8 cellular contexts compared by ENCODE assay signal in the genomic region with DNA sequence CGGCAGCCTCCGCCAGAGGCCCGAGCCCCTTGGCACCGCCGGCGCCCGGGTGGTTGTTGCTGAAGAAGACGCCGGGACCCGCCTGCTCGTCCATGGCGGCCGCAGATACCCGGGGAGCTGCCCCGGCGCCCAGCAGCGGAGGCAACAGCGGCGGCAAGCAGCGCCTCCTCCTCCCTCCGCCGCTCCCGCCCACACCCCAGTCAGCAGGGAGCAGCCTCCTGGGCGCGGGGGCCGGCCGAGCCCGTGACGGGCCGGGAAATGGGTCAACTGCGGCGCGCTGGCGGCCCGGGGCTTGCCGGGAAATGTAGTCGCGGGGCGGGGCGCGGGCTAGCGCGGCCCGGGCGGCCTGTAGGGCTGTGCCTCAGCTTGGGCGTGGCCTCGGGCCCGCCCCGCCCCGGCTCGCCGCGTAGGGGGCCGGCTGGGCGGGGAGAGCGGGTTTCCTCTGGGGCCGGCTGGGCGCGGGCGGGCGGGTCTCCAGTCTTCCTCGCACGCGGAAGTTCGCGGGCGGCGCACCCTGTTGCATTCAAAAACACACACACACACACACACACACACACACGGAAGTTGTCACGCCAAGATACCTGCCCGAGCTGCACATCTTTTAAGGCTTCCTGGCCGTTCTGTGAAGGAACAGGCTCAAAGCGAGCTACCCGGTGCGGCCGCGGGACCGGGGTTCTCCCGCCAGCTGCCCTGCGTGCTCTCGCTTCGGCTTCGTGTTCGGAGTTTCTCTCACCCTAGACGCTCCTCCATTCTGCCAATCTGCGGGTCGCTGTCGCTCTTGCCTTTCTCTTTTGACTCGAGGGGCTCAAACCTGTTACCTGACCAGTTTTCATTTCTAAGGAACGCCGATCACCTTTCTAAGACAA. TPM values are rescaled to one million over a fixed set of nuclear protein-coding genes. Genes with fewer than 3 reads are reported as not detected.
DNase-seq lines count a peak whose midpoint lies in the region; ATAC-seq and TF ChIP-seq lines count a peak whose summit lies in the region.

A gene with protein sequence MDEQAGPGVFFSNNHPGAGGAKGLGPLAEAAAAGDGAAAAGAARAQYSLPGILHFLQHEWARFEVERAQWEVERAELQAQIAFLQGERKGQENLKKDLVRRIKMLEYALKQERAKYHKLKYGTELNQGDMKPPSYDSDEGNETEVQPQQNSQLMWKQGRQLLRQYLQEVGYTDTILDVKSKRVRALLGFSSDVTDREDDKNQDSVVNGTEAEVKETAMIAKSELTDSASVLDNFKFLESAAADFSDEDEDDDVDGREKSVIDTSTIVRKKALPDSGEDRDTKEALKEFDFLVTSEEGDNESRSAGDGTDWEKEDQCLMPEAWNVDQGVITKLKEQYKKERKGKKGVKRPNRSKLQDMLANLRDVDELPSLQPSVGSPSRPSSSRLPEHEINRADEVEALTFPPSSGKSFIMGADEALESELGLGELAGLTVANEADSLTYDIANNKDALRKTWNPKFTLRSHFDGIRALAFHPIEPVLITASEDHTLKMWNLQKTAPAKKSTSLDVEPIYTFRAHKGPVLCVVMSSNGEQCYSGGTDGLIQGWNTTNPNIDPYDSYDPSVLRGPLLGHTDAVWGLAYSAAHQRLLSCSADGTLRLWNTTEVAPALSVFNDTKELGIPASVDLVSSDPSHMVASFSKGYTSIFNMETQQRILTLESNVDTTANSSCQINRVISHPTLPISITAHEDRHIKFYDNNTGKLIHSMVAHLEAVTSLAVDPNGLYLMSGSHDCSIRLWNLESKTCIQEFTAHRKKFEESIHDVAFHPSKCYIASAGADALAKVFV (minus strand): TSS at position 167 of the 866 bp plus-strand sequence. CDS start 73 bp downstream, at position 94.

- peak; percentile 96 for ATAC-seq in stimulated activated naive CD8-positive, alpha-beta T cell treated with anti-CD3 and anti-CD28 coated beads, Interleukin-15, amount 100 ng/mL, for 72 hours

- no peaks in the 10 kb centered on the region for H3F3A ChIP-seq in neural cell (ENCODE audit: insufficient read depth, low read length, poor library complexity, severe bottlenecking)

- no peaks in the 10 kb centered on the region for H3K9me2 ChIP-seq in neural cell (ENCODE audit: insufficient read depth, low read length)

- H3K9me3 Mint-ChIP-seq in stimulated activated naive CD8-positive, alpha-beta T cell treated with anti-CD3 and anti-CD28 coated beads, Interleukin-15, amount 100 ng/mL, for 72 hours = no peaks in the 10 kb centered on the region

- peak; percentile 40 for TF ChIP-seq EP300 in neural cell (conservative IDR thresholded peaks at IDR 0.05; ENCODE audit: poor library complexity, severe bottlenecking)

- H3K36me3 ChIP-seq in ES-I3 (ENCODE audit: insufficient read depth, low read length) = no peaks in the 10 kb centered on the region
- no peaks in the 10 kb centered on the region for H3K36me3 ChIP-seq in HAP-1 (replicated peaks)
- no peaks in the 10 kb centered on the region for H3K36me3 ChIP-seq in MG63
- no peaks in the 10 kb centered on the region for H3K36me3 ChIP-seq in neural cell (ENCODE audit: insufficient read depth, low read length)

- H3K4me1 ChIP-seq in ES-I3 (ENCODE audit: insufficient read depth, low read length) = peaks cover 21% of the 10 kb centered on the region
- H3K4me1 ChIP-seq in HAP-1 = peaks cover 32% of the 10 kb centered on the region

- H3K27me3 ChIP-seq in HAP-1 (ENCODE audit: low read depth) = no peaks in the 10 kb centered on the region
- H3K27me3 ChIP-seq in MG63 = no peaks in the 10 kb centered on the region
- H3K27me3 ChIP-seq in neural cell (ENCODE audit: insufficient read depth, low read depth, low read length) = peaks cover 5% of the 10 kb centered on the region

- no peak for TF ChIP-seq RAD21 in neural cell (conservative IDR thresholded peaks at IDR 0.05)

- peak within 1 kb of the TSS; percentile 57 for H2AFZ ChIP-seq in neural cell (ENCODE audit: low read depth, low read length)

- H3K27ac ChIP-seq in neural cell (ENCODE audit: low read length) = no peak within 1 kb of the TSS

- H3K9me3 ChIP-seq in ES-I3 (ENCODE audit: control insufficient read depth, insufficient read depth, low read length) (no peaks in the 10 kb centered on the region), HAP-1 (no peaks in the 10 kb centered on the region), MG63 (no peaks in the 10 kb centered on the region), neural cell (ENCODE audit: low read length) (no peaks in the 10 kb centered on the region)

- peak within 1 kb of the TSS; percentile 74 for H3K4me2 ChIP-seq in neural cell (ENCODE audit: low read length)

- H3K79me2 ChIP-seq in neural cell (replicated peaks; ENCODE audit: insufficient read depth, low read length) = peaks cover 27% of the 10 kb centered on the region

- in situ Hi-C loops in HAP-1 (cut with MboI; ENCODE audit: low sequenced_read_pairs) = no loop called here

- H3K27me3 Mint-ChIP-seq in stimulated activated naive CD8-positive, alpha-beta T cell treated with anti-CD3 and anti-CD28 coated beads, Interleukin-15, amount 100 ng/mL, for 72 hours = no peaks in the 10 kb centered on the region

- H3K9ac ChIP-seq in ES-I3 (ENCODE audit: low read depth, low read length) = peak within 1 kb of the TSS; percentile 67
- peak within 1 kb of the TSS; percentile 77 for H3K9ac ChIP-seq in neural cell (ENCODE audit: low read length)

- DNase-seq in HAP-1 (ENCODE audit: low spot score in 2 of 2) (peak; percentile 82 to 96), MG63 (peak; percentile 97), SHP77 (lab: John Stamatoyannopoulos, UW) (peak; percentile 88 to 96), fibroblast of the aortic adventitia (ENCODE audit: low read depth) (peak; percentile 91)
- peak; percentile 98 for DNase-seq in activated effector memory CD4-positive, alpha-beta T cell treated with Interleukin-2 at 50 U/mL for 16 hours
- peak; percentile 98 to 99 for DNase-seq in stimulated activated naive CD8-positive, alpha-beta T cell treated with anti-CD3 and anti-CD28 coated beads, Interleukin-15, amount 100 ng/mL, for 72 hours

- no peaks in the 10 kb centered on the region for H4K20me1 ChIP-seq in neural cell (ENCODE audit: insufficient read depth)

- peaks cover 57% of the 10 kb centered on the region for H3K4me1 Mint-ChIP-seq in stimulated activated naive CD8-positive, alpha-beta T cell treated with anti-CD3 and anti-CD28 coated beads, Interleukin-15, amount 100 ng/mL, for 72 hours

- peak within 1 kb of the TSS; percentile 95 to 96 for H3K4me3 Mint-ChIP-seq in stimulated activated naive CD8-positive, alpha-beta T cell treated with anti-CD3 and anti-CD28 coated beads, Interleukin-15, amount 100 ng/mL, for 72 hours

- H3K4me3 ChIP-seq in HAP-1 (peak within 1 kb of the TSS; percentile 60), MG63 (peak within 1 kb of the TSS; percentile 87), fibroblast of the aortic adventitia (ENCODE audit: low read depth, low read length) (peak within 1 kb of the TSS; percentile 90), neural cell (ENCODE audit: low read length) (peak within 1 kb of the TSS; percentile 76)

- H3K27ac Mint-ChIP-seq in stimulated activated naive CD8-positive, alpha-beta T cell treated with anti-CD3 and anti-CD28 coated beads, Interleukin-15, amount 100 ng/mL, for 72 hours = peak within 1 kb of the TSS; percentile 97 to 100

- TF ChIP-seq CTCF in fibroblast of the aortic adventitia (IDR thresholded peaks at IDR 0.05; ENCODE audit: insufficient read depth, low read length) (no peak), neural cell (IDR thresholded peaks at IDR 0.05; ENCODE audit: poor library complexity, severe bottlenecking) (no peak)

TF ChIP-seq in neural cell, 6 proteins besides CTCF, POLR2A, EP300 and RAD21:
- TF ChIP-seq MXI1 (conservative IDR thresholded peaks at IDR 0.05; ENCODE audit: poor library complexity, severe bottlenecking) (peak; percentile 80), SMC3 (conservative IDR thresholded peaks at IDR 0.05; ENCODE audit: poor library complexity) (peak; percentile 15), POLR2AphosphoS5 (IDR thresholded peaks at IDR 0.05) (peak; percentile 77), EZH2 (IDR thresholded peaks at IDR 0.05; ENCODE audit: borderline replicate concordance, insufficient read depth, low read length, poor library complexity, severe bottlenecking) (no peak)
- TF ChIP-seq, protein P1, sequence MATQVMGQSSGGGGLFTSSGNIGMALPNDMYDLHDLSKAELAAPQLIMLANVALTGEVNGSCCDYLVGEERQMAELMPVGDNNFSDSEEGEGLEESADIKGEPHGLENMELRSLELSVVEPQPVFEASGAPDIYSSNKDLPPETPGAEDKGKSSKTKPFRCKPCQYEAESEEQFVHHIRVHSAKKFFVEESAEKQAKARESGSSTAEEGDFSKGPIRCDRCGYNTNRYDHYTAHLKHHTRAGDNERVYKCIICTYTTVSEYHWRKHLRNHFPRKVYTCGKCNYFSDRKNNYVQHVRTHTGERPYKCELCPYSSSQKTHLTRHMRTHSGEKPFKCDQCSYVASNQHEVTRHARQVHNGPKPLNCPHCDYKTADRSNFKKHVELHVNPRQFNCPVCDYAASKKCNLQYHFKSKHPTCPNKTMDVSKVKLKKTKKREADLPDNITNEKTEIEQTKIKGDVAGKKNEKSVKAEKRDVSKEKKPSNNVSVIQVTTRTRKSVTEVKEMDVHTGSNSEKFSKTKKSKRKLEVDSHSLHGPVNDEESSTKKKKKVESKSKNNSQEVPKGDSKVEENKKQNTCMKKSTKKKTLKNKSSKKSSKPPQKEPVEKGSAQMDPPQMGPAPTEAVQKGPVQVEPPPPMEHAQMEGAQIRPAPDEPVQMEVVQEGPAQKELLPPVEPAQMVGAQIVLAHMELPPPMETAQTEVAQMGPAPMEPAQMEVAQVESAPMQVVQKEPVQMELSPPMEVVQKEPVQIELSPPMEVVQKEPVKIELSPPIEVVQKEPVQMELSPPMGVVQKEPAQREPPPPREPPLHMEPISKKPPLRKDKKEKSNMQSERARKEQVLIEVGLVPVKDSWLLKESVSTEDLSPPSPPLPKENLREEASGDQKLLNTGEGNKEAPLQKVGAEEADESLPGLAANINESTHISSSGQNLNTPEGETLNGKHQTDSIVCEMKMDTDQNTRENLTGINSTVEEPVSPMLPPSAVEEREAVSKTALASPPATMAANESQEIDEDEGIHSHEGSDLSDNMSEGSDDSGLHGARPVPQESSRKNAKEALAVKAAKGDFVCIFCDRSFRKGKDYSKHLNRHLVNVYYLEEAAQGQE (IDR thresholded peaks at IDR 0.05; ENCODE audit: borderline replicate concordance) = no peak

RNA-seq across cellular contexts. Expression of the gene that starts here (rescaled TPM):
- total RNA-seq in MG63 (2014; rRNA removed; shearing (Covaris generic); ENCODE audit: low replicate concordance) = 5.9 and 8.1 TPM in 2 replicates
- total RNA-seq in fibroblast of the aortic adventitia (ENCODE audit: low replicate concordance) = 26.2 and 26.5 TPM in 2 replicates
- polyA plus RNA-seq in neural cell = 9.9 and 10.6 TPM in 2 replicates
- polyA minus RNA-seq in neural cell = 30.4 and 32.5 TPM in 2 replicates
